Comparison of ENCODE assay signal across 8 cellular contexts in genomic region chr13:52450012-52450792, GRCh38. TPM values are rescaled to one million over a fixed set of nuclear protein-coding genes. Genes with fewer than 3 reads are reported as not detected.
DNase-seq lines count a peak whose midpoint lies in the region; ATAC-seq and TF ChIP-seq lines count a peak whose summit lies in the region.

VPS36 (minus strand) TSS chr13:52450634; CDS start chr13:52450594, 40 bp downstream.

- H3K27ac ChIP-seq in OCI-LY3 (ENCODE audit: low read length), result peak within 1 kb of the TSS; percentile 63

- H3K4me1 ChIP-seq in OCI-LY3 (ENCODE audit: low read length) (peaks cover 36% of the 10 kb centered on the region), mononuclear cell (ENCODE audit: insufficient read depth, low read length) (peaks cover 30% of the 10 kb centered on the region)

- H3K79me2 ChIP-seq in OCI-LY3 (ENCODE audit: low read length), result peaks cover 44% of the 10 kb centered on the region

- peak; percentile 66 for ATAC-seq in GM21515 (IDR thresholded peaks at IDR 0.05; ENCODE audit: unreplicated experiment)

- no peaks in the 10 kb centered on the region for H3K9me3 ChIP-seq in OCI-LY3 (ENCODE audit: insufficient read depth, low read length)
- H3K9me3 ChIP-seq in mononuclear cell (ENCODE audit: low read depth, low read length), result no peaks in the 10 kb centered on the region

- peak within 1 kb of the TSS; percentile 87 for H3K4me2 ChIP-seq in OCI-LY3 (ENCODE audit: low read length)

- TF ChIP-seq CTCF in OCI-LY3 (IDR thresholded peaks at IDR 0.05; ENCODE audit: low read depth, low read length), result peak; percentile 96

- H3K9ac ChIP-seq in OCI-LY3 (ENCODE audit: low read length), result peak within 1 kb of the TSS; percentile 88

- H3K4me3 ChIP-seq in OCI-LY3 (ENCODE audit: low read length) (peak within 1 kb of the TSS; percentile 92), mononuclear cell (ENCODE audit: low read length) (peak within 1 kb of the TSS; percentile 77)

- H4K20me1 ChIP-seq in OCI-LY3 (ENCODE audit: insufficient read depth, low read length), result peaks cover 18% of the 10 kb centered on the region

- no peaks in the 10 kb centered on the region for H3K27me3 ChIP-seq in OCI-LY3 (ENCODE audit: low read depth, low read length)
- no peaks in the 10 kb centered on the region for H3K27me3 ChIP-seq in mononuclear cell (ENCODE audit: insufficient read depth, low read length)

- DNase-seq in DMS 273 treated with DMSO at 0.1 percent for 48 hours (lab: John Stamatoyannopoulos, UW) (peak; percentile 70), HuH-7.5 (ENCODE audit: low spot score) (peak; percentile 72), activated T-cell treated with anti-CD3 and anti-CD28 coated beads for 1 hour (ENCODE audit: low read depth) (peak; percentile 98), epidermal melanocyte (ENCODE audit: insufficient read length, low spot score) (peak; percentile 76)
- peak; percentile 86 to 89 for DNase-seq in stimulated activated CD8-positive, alpha-beta memory T cell treated with anti-CD3 and anti-CD28 coated beads, Interleukin-4, amount 100 ng/mL, for 1 hour (ENCODE audit: low read depth in 2 of 2, low spot score in 1 of 2)

- H2AFZ ChIP-seq in OCI-LY3 (ENCODE audit: low read depth, low read length), result peak within 1 kb of the TSS; percentile 58

- peaks cover 14% of the 10 kb centered on the region for H3K36me3 ChIP-seq in OCI-LY3 (replicated peaks; ENCODE audit: low read depth, low read length)

RNA-seq across cellular contexts. Expression of gene VPS36, which starts in this region (rescaled TPM):
- 30.2 TPM for total RNA-seq in mononuclear cell

Comparison
In these comparisons a context has a peak if more than half of its experiments do, and no peak if none do; other contexts are left out.
1. Peak in every context shown above with its lines: DNase-seq, ATAC-seq, H3K4me3 ChIP-seq and H3K27ac ChIP-seq.